8 cellular contexts compared by ENCODE assay signal in the genomic region with DNA sequence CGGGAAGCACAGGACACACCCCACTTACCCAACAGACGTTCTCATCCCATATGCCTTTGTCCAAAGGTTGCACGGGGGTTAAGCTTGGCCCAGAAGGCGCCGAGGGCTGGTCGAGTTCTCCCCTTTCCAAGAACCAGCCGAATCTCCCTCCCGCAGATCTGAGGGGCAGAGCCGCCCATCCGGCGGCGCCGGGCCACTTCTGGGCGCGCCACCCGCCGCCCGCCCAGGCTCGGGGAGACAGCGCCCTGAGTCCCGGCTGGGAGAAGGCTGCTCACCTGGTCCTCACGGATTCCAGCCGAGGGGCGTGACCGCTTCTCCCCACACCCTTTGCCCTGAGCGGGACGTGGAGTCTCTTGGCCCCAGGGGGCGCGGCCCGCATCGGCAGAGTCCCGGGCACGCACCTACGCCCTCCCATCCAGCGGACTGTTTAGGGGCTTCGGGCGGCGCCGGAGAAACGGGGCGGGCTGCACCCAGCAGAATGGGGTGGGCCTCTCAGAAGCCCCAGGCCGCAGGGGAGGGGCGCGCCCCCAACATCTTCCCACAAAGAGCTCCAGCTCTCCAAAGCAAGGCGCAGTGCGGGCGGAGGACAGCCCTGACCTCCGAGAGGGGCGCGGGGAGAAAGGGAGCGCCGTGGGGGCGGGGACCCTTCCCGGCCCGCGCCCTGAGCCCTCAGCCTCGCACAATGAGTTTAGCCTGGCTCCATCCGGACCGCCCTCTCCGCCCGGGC. TPM values are rescaled to one million over a fixed set of nuclear protein-coding genes. Genes with fewer than 3 reads are reported as not detected.
DNase-seq lines count a peak whose midpoint lies in the region; ATAC-seq, FAIRE-seq and TF ChIP-seq lines count a peak whose summit lies in the region.

No MANE protein-coding gene starts in this region.

- no peak overlapping the region for H2BK20ac ChIP-seq in H9 (ENCODE audit: low read depth, low read length, poor library complexity, severe bottlenecking)

- no peak overlapping the region for H3K4ac ChIP-seq in H9 (ENCODE audit: low read depth, low read length)

- H4K5ac ChIP-seq in H9 (ENCODE audit: insufficient read length, low read depth, low read length) = no peak overlapping the region

- no peak overlapping the region for H2BK12ac ChIP-seq in H9 (ENCODE audit: insufficient read length, low read depth, low read length)

- H3K4me3 ChIP-seq in endothelial cell of umbilical vein (replicated peaks in 1 of 3; ENCODE audit: insufficient read depth in 1 of 3, low read depth in 1 of 3, low read length in 3 of 3) = peak overlapping the region; percentile 47 to 92 (median 77)

- dilution Hi-C loops in endothelial cell of umbilical vein (cut with MboI; ENCODE audit: extremely low pct_ligation_motif_present, low sequenced_read_pairs) = no loop called here

- no peaks in the 10 kb centered on the region for H3K36me3 ChIP-seq in endothelial cell of umbilical vein (ENCODE audit: control insufficient read depth in 2 of 2, extremely low read depth in 1 of 2, insufficient read depth in 2 of 2, low read length in 2 of 2)

- peak overlapping the region; percentile 8 for H3K9ac ChIP-seq in H9 (ENCODE audit: extremely low read depth, insufficient read length, low read length)
- H3K9ac ChIP-seq in endothelial cell of umbilical vein (replicated peaks; ENCODE audit: extremely low read depth, insufficient read depth, low read length) = peak overlapping the region; percentile 75

- peak overlapping the region; percentile 62; the same call in 1 of the 2 replicates for H3K14ac ChIP-seq in H9 (ENCODE audit: insufficient read depth, low read length)

- no peak for TF ChIP-seq POLR2A in endothelial cell of umbilical vein (IDR thresholded peaks at IDR 0.05; ENCODE audit: low read depth, low read length)

- H2BK15ac ChIP-seq in H9 (ENCODE audit: low read depth, low read length) = no peak overlapping the region

- no peak for FAIRE-seq in endothelial cell of umbilical vein (lab: Jason Lieb, UNC)

- no peak overlapping the region for H2BK120ac ChIP-seq in H9 (ENCODE audit: low read depth, low read length, poor library complexity, severe bottlenecking)

- no peaks in the 10 kb centered on the region for H3K79me1 ChIP-seq in H9 (ENCODE audit: insufficient read depth, low read depth, low read length, poor library complexity, severe bottlenecking)

- intact Hi-C loops in endothelial cell of umbilical vein (cut with micrococcal nuclease) = loop anchor here (2.0 to 5.0 kb wide), 3 partner anchors 54 to 414 kb away; partner anchors contain the start of genes MPZL1 and SFT2D2

- no TSS peak for BruUV-seq in endothelial cell of umbilical vein (replicated peaks; lab: Mats Ljungman, UMichigan)

- no peaks in the 10 kb centered on the region for H3K9me3 ChIP-seq in H9 (ENCODE audit: control insufficient read depth, low read depth, low read length)
- H3K9me3 ChIP-seq in T-helper 17 cell (ENCODE audit: control insufficient read depth, low read length, poor library complexity, severe bottlenecking) = no peaks in the 10 kb centered on the region
- no peaks in the 10 kb centered on the region for H3K9me3 ChIP-seq in endothelial cell of umbilical vein (replicated peaks; ENCODE audit: control insufficient read depth, insufficient read depth, low read length)

- no peak overlapping the region for H4K8ac ChIP-seq in H9 (replicated peaks; ENCODE audit: insufficient read length, low read depth, low read length)

- H2BK5ac ChIP-seq in H9 (ENCODE audit: insufficient read length, low read length) = no peak overlapping the region

- H3K4me3 Mint-ChIP-seq in H9 = peak overlapping the region; percentile 72 to 92
- H3K4me3 Mint-ChIP-seq in T-helper 17 cell = peak overlapping the region; percentile 97
- peak overlapping the region; percentile 78 to 94 (median 90) for H3K4me3 Mint-ChIP-seq in naive B cell

- no peaks in the 10 kb centered on the region; a peak in 2 of 5 replicates for H3K9me3 Mint-ChIP-seq in H9
- H3K9me3 Mint-ChIP-seq in naive B cell = no peaks in the 10 kb centered on the region

- H3K18ac ChIP-seq in H9 (ENCODE audit: insufficient read length, low read depth, low read length) = no peak overlapping the region

- no peak overlapping the region for H3K23ac ChIP-seq in H9 (ENCODE audit: insufficient read length, low read depth, low read length)

- POLR2A ChIA-PET in endothelial cell of umbilical vein (lab: Charles Lee) = no interaction called here

- peak; percentile 57 for ATAC-seq in T-helper 17 cell
- peak; percentile 57 to 60 for ATAC-seq in naive B cell (ENCODE audit: low read depth in 2 of 2)
- ATAC-seq in HG02763 (IDR thresholded peaks at IDR 0.05; ENCODE audit: unreplicated experiment) = no peak

- no peak overlapping the region for H2AK5ac ChIP-seq in H9 (ENCODE audit: insufficient read length, low read length)

- H3K4me2 ChIP-seq in H9 (ENCODE audit: insufficient read depth, insufficient read length, low read length) (peak overlapping the region; percentile 70), endothelial cell of umbilical vein (ENCODE audit: insufficient read depth, low read length) (peak overlapping the region; percentile 74)

- no peaks in the 10 kb centered on the region for H3K79me2 ChIP-seq in H9 (ENCODE audit: insufficient read depth, low read length)
- peaks cover 6% of the 10 kb centered on the region for H3K79me2 ChIP-seq in endothelial cell of umbilical vein (ENCODE audit: control insufficient read depth, insufficient read depth, low read length)

- H3K27ac ChIP-seq in H9 (ENCODE audit: insufficient read length, low read depth, low read length) (no peak overlapping the region), endothelial cell of umbilical vein (ENCODE audit: insufficient read depth, low read depth, low read length) (no peak overlapping the region)

- no peak overlapping the region for H3T11ph ChIP-seq in H9 (ENCODE audit: low read length)

- H3K9me1 ChIP-seq in endothelial cell of umbilical vein (replicated peaks; ENCODE audit: control insufficient read depth, extremely low read depth, insufficient read depth, low read length) = no peaks in the 10 kb centered on the region

- H2AFZ ChIP-seq in H9 (ENCODE audit: low read length) (no peak overlapping the region), endothelial cell of umbilical vein (ENCODE audit: low read depth, low read length) (peak overlapping the region; percentile 87)

- H3K36me3 Mint-ChIP-seq in H9 (ENCODE audit: insufficient read depth in 1 of 3, low read depth in 3 of 3) (peaks cover 2 to 14% (median 5%) of the 10 kb centered on the region in 3 experiments; a peak in 3 of 7 replicates), T-helper 17 cell (ENCODE audit: low read depth) (peaks cover 7% of the 10 kb centered on the region), naive B cell (peaks cover 0 to 8% of the 10 kb centered on the region in 2 donors)

- H3K27me3 Mint-ChIP-seq in H9 (ENCODE audit: low read depth) = peaks cover 38% of the 10 kb centered on the region
- peaks cover 47% of the 10 kb centered on the region for H3K27me3 Mint-ChIP-seq in T-helper 17 cell
- H3K27me3 Mint-ChIP-seq in naive B cell = peaks cover 18 to 37% (median 27%) of the 10 kb centered on the region in 3 donors

- H4K91ac ChIP-seq in H9 (ENCODE audit: insufficient read length, low read depth, low read length) = no peak overlapping the region

- H3K4me1 ChIP-seq in H9 (ENCODE audit: insufficient read depth, low read length) = peaks cover 3% of the 10 kb centered on the region
- peaks cover 19% of the 10 kb centered on the region for H3K4me1 ChIP-seq in endothelial cell of umbilical vein (ENCODE audit: control insufficient read depth, extremely low read depth, insufficient read depth, low read length)

- no peak for TF ChIP-seq CTCF in H9 (conservative IDR thresholded peaks at IDR 0.05)
- TF ChIP-seq CTCF in endothelial cell of umbilical vein (IDR thresholded peaks at IDR 0.05; ENCODE audit: extremely low read depth in 1 of 2, insufficient read depth in 1 of 2, low read depth in 1 of 2, low read length in 2 of 2) = no peak

- H3K4me1 Mint-ChIP-seq in H9 (peaks cover 29 to 32% of the 10 kb centered on the region in 2 experiments), T-helper 17 cell (peaks cover 17% of the 10 kb centered on the region), naive B cell (peaks cover 16 to 20% (median 19%) of the 10 kb centered on the region in 3 donors)

- peak; percentile 34 for DNase-seq in AG20443 (ENCODE audit: low spot score)
- DNase-seq in H9 = peak; percentile 48
- DNase-seq in T-helper 17 cell = no peak
- peak; percentile 35 for DNase-seq in endothelial cell of umbilical vein (ENCODE audit: low read depth, low spot score)
- DNase-seq in naive B cell = peak; percentile 15
- DNase-seq in GM19240 (ENCODE audit: insufficient read length, low spot score) = no peak
- no peak for DNase-seq in cortex of kidney (lab: John Stamatoyannopoulos, UW)

- peaks cover 2% of the 10 kb centered on the region; the same call in 1 of the 2 replicates for H3K27me3 ChIP-seq in H9 (ENCODE audit: insufficient read depth, low read length)
- H3K27me3 ChIP-seq in endothelial cell of umbilical vein (ENCODE audit: control insufficient read depth in 2 of 2, insufficient read depth in 2 of 2, low read length in 2 of 2) = no peaks in the 10 kb centered on the region

- CTCF ChIA-PET in endothelial cell of umbilical vein (lab: Charles Lee) = interaction anchor here (0.5 to 2.3 kb wide), 9 partner anchors 8 to 99 kb away, joined by 3 to 8 read pairs (median 3); no protein-coding TSS in a partner anchor

- H4K20me1 ChIP-seq in H9 (ENCODE audit: control insufficient read depth, insufficient read depth, insufficient read length) = no peaks in the 10 kb centered on the region
- H4K20me1 ChIP-seq in endothelial cell of umbilical vein (replicated peaks; ENCODE audit: control insufficient read depth, extremely low read depth, insufficient read depth, low read length) = no peaks in the 10 kb centered on the region

- no peak overlapping the region for H3K27ac Mint-ChIP-seq in H9
- H3K27ac Mint-ChIP-seq in T-helper 17 cell = peak overlapping the region; percentile 16
- H3K27ac Mint-ChIP-seq in naive B cell = peak overlapping the region in 2 of 6 donors; percentile 44 to 63

- peaks cover 15% of the 10 kb centered on the region for H3K23me2 ChIP-seq in H9 (ENCODE audit: insufficient read length, low read depth, low read length, poor library complexity, severe bottlenecking)

- H3K56ac ChIP-seq in H9 (ENCODE audit: insufficient read length, low read depth, low read length) = no peak overlapping the region

- WGBS in H9 (ENCODE audit: extremely low coverage, insufficient read length, low lambda C conversion rate) = no CpG with 5 or more reads among the region's 61 CpGs

RNA-seq across cellular contexts. Expression of gene GPR161, which starts 0.6 kb away (rescaled TPM):
- total RNA-seq in H9 (2021) (9.9 and 10.6 TPM in 2 replicates), T-helper 17 cell (under 1 TPM; 0.02 to 0.13 TPM), endothelial cell of umbilical vein (34.8 and 36.5 TPM in 2 replicates)
- polyA plus RNA-seq in endothelial cell of umbilical vein (32.3 and 34.7 TPM in 2 replicates), naive B cell (ENCODE audit: low read depth in 6 of 6) (1 to 10 TPM in 1 of 6 donors, under 1 TPM in 3, not detected in 2; 0.19 to 3.4 (median 0.25) TPM)
- polyA plus RNA-seq in endothelial cell of umbilical vein (2011; cell fraction: cytosol; rRNA removed) = 29.0 and 29.8 TPM in 2 replicates
- 24.5 and 33.3 TPM in 2 replicates for polyA plus RNA-seq in endothelial cell of umbilical vein (2011; cell fraction: nucleus; rRNA removed)
- 19.8 and 22.6 TPM in 2 replicates for polyA plus RNA-seq in endothelial cell of umbilical vein (2012)
- polyA minus RNA-seq in endothelial cell of umbilical vein = 102 and 111 TPM in 2 replicates
- polyA minus RNA-seq in endothelial cell of umbilical vein (2011; cell fraction: cytosol; rRNA and poly(A)+ RNA removed) = 2.0 TPM
- 19.6 and 32.5 TPM in 2 replicates for polyA minus RNA-seq in endothelial cell of umbilical vein (2011; cell fraction: nucleus; rRNA and poly(A)+ RNA removed)

RNA-seq across cellular contexts. Expression of gene TIPRL, which starts 42.6 kb away (rescaled TPM):
- total RNA-seq in H9 (2021) (24.0 and 24.4 TPM in 2 replicates), T-helper 17 cell (10 to 100 TPM; 17.5 to 22.6 TPM), endothelial cell of umbilical vein (37.6 and 45.8 TPM in 2 replicates)
- polyA plus RNA-seq in endothelial cell of umbilical vein (10.9 and 14.0 TPM in 2 replicates), naive B cell (ENCODE audit: low read depth in 6 of 6) (10 to 100 TPM; 28.0 to 38.2 (median 33.9) TPM)
- polyA plus RNA-seq in endothelial cell of umbilical vein (2011; cell fraction: cytosol; rRNA removed) = 20.9 and 21.4 TPM in 2 replicates
- 11.2 and 12.6 TPM in 2 replicates for polyA plus RNA-seq in endothelial cell of umbilical vein (2011; cell fraction: nucleus; rRNA removed)
- 24.6 and 36.8 TPM in 2 replicates for polyA plus RNA-seq in endothelial cell of umbilical vein (2012)
- 10.7 and 19.1 TPM in 2 replicates for polyA minus RNA-seq in endothelial cell of umbilical vein
- 16.2 TPM for polyA minus RNA-seq in endothelial cell of umbilical vein (2011; cell fraction: cytosol; rRNA and poly(A)+ RNA removed)
- 4.7 and 8.0 TPM in 2 replicates for polyA minus RNA-seq in endothelial cell of umbilical vein (2011; cell fraction: nucleus; rRNA and poly(A)+ RNA removed)

Comparison
In these comparisons a context has a peak if more than half of its experiments do, and no peak if none do; other contexts are left out.
1. DNase-seq: peak in AG20443 (single experiment), H9 (single experiment), endothelial cell of umbilical vein (single experiment) and naive B cell (single experiment); none in T-helper 17 cell (0 of 3), GM19240 (single experiment) and cortex of kidney (single experiment).
2. Peak in every context shown above with its lines, with median percentiles within 50 percentile points of each other: H3K4me3 Mint-ChIP-seq.